In the genomic region with DNA sequence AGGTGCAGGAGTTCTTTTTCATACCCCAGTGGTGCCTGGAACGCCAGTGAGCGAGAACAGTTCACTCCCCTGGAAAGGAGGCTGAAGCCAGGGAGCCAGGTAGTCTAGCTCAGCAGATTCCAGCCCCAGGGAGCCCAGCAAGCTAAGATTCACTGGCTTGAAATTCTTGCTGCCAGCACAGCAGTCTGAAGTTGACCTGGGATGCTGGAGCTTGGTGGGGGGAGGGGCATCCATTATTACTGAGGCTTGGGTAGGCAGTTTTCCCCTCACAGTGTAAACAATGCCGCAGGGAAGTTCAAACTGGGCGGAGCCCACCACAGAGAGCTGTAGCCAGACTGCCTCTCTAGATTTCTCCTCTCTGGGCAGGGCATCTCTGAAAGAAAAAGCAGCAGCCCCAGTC, we compare ENCODE assay signal across 4 cellular contexts. TPM values are rescaled to one million over a fixed set of nuclear protein-coding genes. Genes with fewer than 3 reads are reported as not detected.
"Had no signal": no experiment of that assay in that cellular context is flagged by ENCODE, and none has a peak within 500 bp of the region (broad histone marks: within the 10 kb centered on the region; RNA-seq: fewer than 3 reads in every experiment).

No MANE protein-coding gene starts in this region.

RNA-seq across cellular contexts. Expression of a gene that starts 56.0 kb away (rescaled TPM):
- total RNA-seq: activated CD8-positive, alpha-beta T cell treated with anti-CD3 and anti-CD28 coated beads, Interleukin-2, amount 10 ng/mL, durations not matched to agents 7 days and 5 days; fibroblast of villous mesenchyme; myocyte; temporal lobe had no signal
